In genomic region chr2:171247741-171248140, GRCh38 we compare ENCODE assay signal across 12 cellular contexts.
DNase-seq lines count a peak whose midpoint lies in the region; ATAC-seq and TF ChIP-seq lines count a peak whose summit lies in the region.
"Had no signal": no experiment of that assay in that cellular context is flagged by ENCODE, and none has a peak within 500 bp of the region (broad histone marks: within the 10 kb centered on the region; RNA-seq: fewer than 3 reads in every experiment).

No MANE protein-coding gene starts in this region.

- H2AFZ ChIP-seq in PC-9: no peak overlapping the region
- H2AFZ ChIP-seq: hepatocyte had no signal

- in situ Hi-C loops in transverse colon (cut with MboI; ENCODE audit: low pct_ligation_motif_present in 1 of 4, low pct_unique_long_range_greater_than_20kb in 1 of 4, low sequenced_read_pairs in 3 of 4): no loop called here

- H3K9me2 ChIP-seq in PC-9 (ENCODE audit: insufficient read depth): no peaks in the 10 kb centered on the region

- no peaks in the 10 kb centered on the region for H3K79me2 ChIP-seq in PC-9 (ENCODE audit: low read depth)
- H3K79me2 ChIP-seq: hepatocyte had no signal

- no peak for TF ChIP-seq CTCF in CD8-positive, alpha-beta T cell (IDR thresholded peaks at IDR 0.05)
- no peak for TF ChIP-seq CTCF in transverse colon (IDR thresholded peaks at IDR 0.05)
- no peak for TF ChIP-seq CTCF in PC-9 (conservative IDR thresholded peaks at IDR 0.05)

- 85 to 90% methylated on average over 3 of the region's 3 CpGs for WGBS in transverse colon (ENCODE audit: low coverage in 1 of 2), 2 donors

- no TSS peak for BruUV-seq in PC-9 (replicated peaks; lab: Mats Ljungman, UMichigan)

- peaks cover 7% of the 10 kb centered on the region for H3K9me3 Mint-ChIP-seq in CD8-positive, alpha-beta T cell
- H3K9me3 Mint-ChIP-seq in activated naive CD8-positive, alpha-beta T cell (ENCODE audit: low read depth): peaks cover 18% of the 10 kb centered on the region

- H3K4me3 ChIP-seq in CD8-positive, alpha-beta T cell (ENCODE audit: low read depth, low read length): no peak overlapping the region
- H3K4me3 ChIP-seq in transverse colon: no peak overlapping the region
- H3K4me3 ChIP-seq in PC-9: no peak overlapping the region
- H3K4me3 ChIP-seq: BLaER1 treated with 17β-estradiol and CSF1 and Interleukin-3, amounts not matched to agents 10 nM and 100 nM; hepatocyte had no signal

- ATAC-seq in CD8-positive, alpha-beta T cell: no peak
- peak; percentile 8 for ATAC-seq in HG02973 (IDR thresholded peaks at IDR 0.05; ENCODE audit: unreplicated experiment)
- ATAC-seq: left colon had no signal

- no peaks in the 10 kb centered on the region for H4K20me1 ChIP-seq in PC-9 (ENCODE audit: insufficient read depth)
- H4K20me1 ChIP-seq: BLaER1 treated with 17β-estradiol and CSF1 and Interleukin-3, amounts not matched to agents 10 nM and 100 nM had no signal

- no peaks in the 10 kb centered on the region for H3K9me3 ChIP-seq in CD8-positive, alpha-beta T cell (ENCODE audit: low read length)
- peaks cover 4% of the 10 kb centered on the region in 2 donors for H3K9me3 ChIP-seq in transverse colon
- peaks cover 42% of the 10 kb centered on the region for H3K9me3 ChIP-seq in PC-9 (ENCODE audit: insufficient read depth, low read depth)

- no peak for TF ChIP-seq EP300 in transverse colon (IDR thresholded peaks at IDR 0.05; ENCODE audit: low read depth)

- DNase-seq in CD1c-positive myeloid dendritic cell (ENCODE audit: extremely low spot score) (peak; percentile 25), transverse colon (no peak), PC-9 (no peak), T1000 (lab: John Stamatoyannopoulos, UW) (no peak)
- no peak for DNase-seq in CD8-positive, alpha-beta T cell
- DNase-seq: HFFc6, left colon, NCI-H2029 treated with DMSO at 0.1 percent for 48 hours had no signal

- peak overlapping the region; percentile 58 for H3K4me3 Mint-ChIP-seq in CD8-positive, alpha-beta T cell
- H3K4me3 Mint-ChIP-seq in activated naive CD8-positive, alpha-beta T cell: peak overlapping the region; percentile 41
- H3K4me3 Mint-ChIP-seq: HFFc6 had no signal

- no peak for TF ChIP-seq POLR2A in transverse colon (IDR thresholded peaks at IDR 0.05)

- H3K27me3 ChIP-seq in CD8-positive, alpha-beta T cell (ENCODE audit: insufficient read depth, low read length): no peaks in the 10 kb centered on the region
- H3K27me3 ChIP-seq in transverse colon (no peaks in the 10 kb centered on the region), PC-9 (ENCODE audit: insufficient read depth, low read depth) (no peaks in the 10 kb centered on the region)
- H3K27me3 ChIP-seq: BLaER1 treated with 17β-estradiol and CSF1 and Interleukin-3, amounts not matched to agents 10 nM and 100 nM; hepatocyte had no signal

- H3K27me3 Mint-ChIP-seq in CD8-positive, alpha-beta T cell (ENCODE audit: low read depth): no peaks in the 10 kb centered on the region
- H3K27me3 Mint-ChIP-seq in activated naive CD8-positive, alpha-beta T cell: no peaks in the 10 kb centered on the region

- no peaks in the 10 kb centered on the region for H3K36me3 ChIP-seq in CD8-positive, alpha-beta T cell (ENCODE audit: insufficient read depth, low read length)
- no peaks in the 10 kb centered on the region for H3K36me3 ChIP-seq in transverse colon
- H3K36me3 ChIP-seq in PC-9 (ENCODE audit: low read depth): peaks cover 22% of the 10 kb centered on the region

- no peak overlapping the region for H3K4me2 ChIP-seq in PC-9
- H3K4me2 ChIP-seq: hepatocyte had no signal

- H3K27ac ChIP-seq in CD8-positive, alpha-beta T cell (ENCODE audit: low read depth, low read length): no peak overlapping the region
- H3K27ac ChIP-seq in transverse colon: no peak overlapping the region
- H3K27ac ChIP-seq in PC-9: no peak overlapping the region
- H3K27ac ChIP-seq: hepatocyte had no signal

- peaks cover 28% of the 10 kb centered on the region for H3K4me1 ChIP-seq in CD8-positive, alpha-beta T cell (ENCODE audit: insufficient read depth, low read length)
- H3K4me1 ChIP-seq in transverse colon (no peaks in the 10 kb centered on the region), PC-9 (replicated peaks; ENCODE audit: insufficient read depth) (peaks cover 26% of the 10 kb centered on the region)

- peak overlapping the region; percentile 65 for H3K27ac Mint-ChIP-seq in CD8-positive, alpha-beta T cell
- peak overlapping the region; percentile 64 for H3K27ac Mint-ChIP-seq in activated naive CD8-positive, alpha-beta T cell
- H3K27ac Mint-ChIP-seq: HFFc6 had no signal

- peaks cover 37% of the 10 kb centered on the region for H3K4me1 Mint-ChIP-seq in CD8-positive, alpha-beta T cell (ENCODE audit: low read depth)
- H3K4me1 Mint-ChIP-seq in activated naive CD8-positive, alpha-beta T cell (ENCODE audit: low read depth): peaks cover 48% of the 10 kb centered on the region

- POLR2A ChIA-PET in CD8-positive, alpha-beta T cell (lab: Charles Lee): interaction anchor here (1.2 to 1.8 kb wide), 2 partner anchors 11 to 89 kb away, joined by 3 to 5 read pairs; no protein-coding TSS in a partner anchor
- POLR2A ChIA-PET in PC-9 (lab: Charles Lee; ENCODE audit: unreplicated experiment): interaction anchor here (0.7 kb wide), 1 partner anchor 23 kb away, joined by 6 read pairs; no protein-coding TSS in a partner anchor

- H3F3A ChIP-seq in PC-9 (ENCODE audit: insufficient read depth, low read depth): peaks cover 34% of the 10 kb centered on the region

- intact Hi-C loops in CD8-positive, alpha-beta T cell (cut with DNase I, micrococcal nuclease): loop anchor here in 1 of 2 experiments (2.0 to 5.0 kb wide), 2 partner anchors 35 to 87 kb away; partner anchors contain the start of gene TLK1
- intact Hi-C loops in transverse colon (cut with DNase I; ENCODE audit: low total_unique reads): no loop called here
- intact Hi-C loops in PC-9 (cut with micrococcal nuclease; ENCODE audit: unreplicated experiment): loop anchor here (5.0 kb wide), 1 partner anchor 275 kb away; no protein-coding TSS in a partner anchor

- CTCF ChIA-PET in CD8-positive, alpha-beta T cell (lab: Charles Lee): interaction anchor here (0.8 to 2.4 kb wide), 4 partner anchors 13 to 169 kb away, joined by 3 to 6 read pairs (median 4); no protein-coding TSS in a partner anchor
- CTCF ChIA-PET in PC-9 (lab: Charles Lee): interaction anchor here (0.6 kb wide), 3 partner anchors 25 to 225 kb away, joined by 4 read pairs; no protein-coding TSS in a partner anchor

- no peaks in the 10 kb centered on the region for H3K36me3 Mint-ChIP-seq in CD8-positive, alpha-beta T cell
- H3K36me3 Mint-ChIP-seq in activated naive CD8-positive, alpha-beta T cell: peaks cover 14% of the 10 kb centered on the region
